ENCODE assay signal across 1 cellular context in genomic region chr2:144830543-144830942, GRCh38.
TF ChIP-seq lines count a peak whose summit lies in the region.

No MANE protein-coding gene starts in this region.

TF ChIP-seq in IMR-90, 13 proteins besides CTCF, POLR2A, EP300 and RAD21:
- no peak for TF ChIP-seq RFX5 (IDR thresholded peaks at IDR 0.05; ENCODE audit: low read depth, low read length)
- TF ChIP-seq MAZ (IDR thresholded peaks at IDR 0.05; ENCODE audit: borderline replicate concordance, low read depth, low read length), result no peak
- no peak for TF ChIP-seq RCOR1 (IDR thresholded peaks at IDR 0.05; ENCODE audit: insufficient replicate concordance, low read length)
- TF ChIP-seq SMC3 (IDR thresholded peaks at IDR 0.05; ENCODE audit: low read depth, low read length), result no peak
- TF ChIP-seq CHD1 (IDR thresholded peaks at IDR 0.05; ENCODE audit: low read depth, low read length), result no peak
